1 cellular context compared by ENCODE assay signal in the genomic region with DNA sequence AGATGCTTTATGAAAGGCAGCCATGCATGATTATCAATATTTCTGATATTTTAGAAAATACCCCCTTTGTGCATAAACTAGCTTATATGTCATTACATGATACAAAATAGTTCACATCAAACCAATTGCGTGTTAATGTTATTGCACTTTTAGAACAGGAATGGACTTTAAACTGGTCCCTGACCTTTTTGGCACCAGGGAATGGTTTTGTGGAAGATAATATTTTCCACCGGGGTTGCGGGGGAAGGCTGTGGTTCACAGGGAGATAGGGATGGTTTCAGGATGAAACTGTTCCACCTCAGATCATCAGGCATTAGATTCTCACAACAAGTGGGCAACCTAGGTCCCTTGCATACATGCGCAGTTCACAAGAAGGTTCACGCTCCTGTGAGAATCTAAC.
TF ChIP-seq lines count a peak whose summit lies in the region.

No MANE protein-coding gene starts in this region.

TF ChIP-seq in HepG2, 621 proteins besides CTCF, POLR2A, EP300 and RAD21:
- 0 out of 2 replicates have a peak, but pooled peaks have one; percentile 14 for TF ChIP-seq HNF4A (CRISPR knock-in tag; IDR thresholded peaks at IDR 0.05)
- peak; percentile 62 for TF ChIP-seq RBM22 (optimal IDR thresholded peaks at IDR 0.05; ENCODE audit: low read length)
- no peak for TF ChIP-seq GTF3A (CRISPR knock-in tag; conservative IDR thresholded peaks at IDR 0.05)
